ENCODE assay signal across 8 cellular contexts in genomic region chr5:37837101-37838032, GRCh38. TPM values are rescaled to one million over a fixed set of nuclear protein-coding genes. Genes with fewer than 3 reads are reported as not detected.
DNase-seq lines count a peak whose midpoint lies in the region; ATAC-seq and TF ChIP-seq lines count a peak whose summit lies in the region.

No MANE protein-coding gene starts in this region.

- H3K4me1 ChIP-seq in stomach: peaks cover 40 to 72% (median 56%) of the 10 kb centered on the region in 4 donors

- TF ChIP-seq EP300 in stomach (IDR thresholded peaks at IDR 0.05): no peak

- intact Hi-C loops in stomach (cut with DNase I; ENCODE audit: low total_unique reads): loop anchor here (5.0 kb wide), 1 partner anchor 355 kb away; no protein-coding TSS in a partner anchor

- ATAC-seq in HG02884 (IDR thresholded peaks at IDR 0.05; ENCODE audit: unreplicated experiment): peak; percentile 59
- ATAC-seq in naive thymus-derived CD8-positive, alpha-beta T cell: no peak

- TF ChIP-seq CTCF in fibroblast of mammary gland (conservative IDR thresholded peaks at IDR 0.05; ENCODE audit: control insufficient read depth, insufficient read depth, low read depth, low read length) (peak; percentile 70), stomach (IDR thresholded peaks at IDR 0.05) (peak in 5 of 7 experiments; percentile 45 to 70 (median 59))

- TF ChIP-seq POLR2A in stomach (IDR thresholded peaks at IDR 0.05): no peak

- H3K27me3 ChIP-seq in stomach: peaks cover 8 to 98% (median 80%) of the 10 kb centered on the region in 3 donors

- H3K9me3 Mint-ChIP-seq in naive thymus-derived CD8-positive, alpha-beta T cell: peaks cover 0 to 2% (median 0%) of the 10 kb centered on the region in 9 donors

- 3 to 5% (median 4%) methylated on average over 52 to 60 of the region's 60 CpGs for WGBS in stomach, 5 donors

- peaks cover 46 to 89% (median 71%) of the 10 kb centered on the region in 5 donors for H3K27me3 Mint-ChIP-seq in naive thymus-derived CD8-positive, alpha-beta T cell

- peaks cover 9 to 34% (median 26%) of the 10 kb centered on the region in 4 donors for H3K4me1 Mint-ChIP-seq in naive thymus-derived CD8-positive, alpha-beta T cell

- H3K9me3 ChIP-seq in stomach: no peaks in the 10 kb centered on the region

- peak overlapping the region; percentile 28 to 72 (median 62) for H3K4me3 Mint-ChIP-seq in naive thymus-derived CD8-positive, alpha-beta T cell

- POLR2A ChIA-PET in naive thymus-derived CD8-positive, alpha-beta T cell (lab: Charles Lee): no interaction called here

- H3K27ac Mint-ChIP-seq in naive thymus-derived CD8-positive, alpha-beta T cell: no peak overlapping the region

- DNase-seq in SKM-1 treated with dmso at 0.1 percent for 144 hours (lab: John Stamatoyannopoulos, UW; ENCODE audit: unreplicated experiment): peak; percentile 20
- no peak for DNase-seq in SKM-1 (lab: John Stamatoyannopoulos, UW; ENCODE audit: unreplicated experiment)
- peak; percentile 38 for DNase-seq in NCI-H345 (lab: John Stamatoyannopoulos, UW)
- peak; percentile 37 for DNase-seq in activated CD8-positive, alpha-beta memory T cell treated with anti-CD3 and anti-CD28 coated beads, Interleukin-2, amount 50 U/mL, for 24 hours (ENCODE audit: extremely low read depth)
- DNase-seq in fibroblast of mammary gland (ENCODE audit: low read depth): peak; percentile 78
- DNase-seq in naive thymus-derived CD8-positive, alpha-beta T cell: peak in 3 of 10 donors; percentile 3 to 25 (median 21)
- peak; percentile 61 for DNase-seq in stomach

- H3K4me3 ChIP-seq in fibroblast of mammary gland (ENCODE audit: control insufficient read depth, low read depth, low read length) (peak overlapping the region; percentile 52), stomach (peak overlapping the region; percentile 48 to 53 (median 51))

- no peaks in the 10 kb centered on the region for H3K36me3 Mint-ChIP-seq in naive thymus-derived CD8-positive, alpha-beta T cell

- no peaks in the 10 kb centered on the region for H3K36me3 ChIP-seq in stomach

- peak overlapping the region; percentile 28 to 87 (median 76) for H3K27ac ChIP-seq in stomach

RNA-seq across cellular contexts. Expression of gene GDNF, which starts 2.5 kb away (rescaled TPM):
- not detected for total RNA-seq in naive thymus-derived CD8-positive, alpha-beta T cell
- not detected for polyA plus RNA-seq in naive thymus-derived CD8-positive, alpha-beta T cell
- 1 to 10 TPM in 1 of 5 donors, under 1 TPM in 2, not detected in 2; 0.29 to 1.1 (median 0.29) TPM for total RNA-seq in stomach
- under 1 TPM; 0.55 to 0.93 (median 0.92) TPM for polyA plus RNA-seq in stomach
